ENCODE assay signal across 26 cellular contexts in the genomic region with DNA sequence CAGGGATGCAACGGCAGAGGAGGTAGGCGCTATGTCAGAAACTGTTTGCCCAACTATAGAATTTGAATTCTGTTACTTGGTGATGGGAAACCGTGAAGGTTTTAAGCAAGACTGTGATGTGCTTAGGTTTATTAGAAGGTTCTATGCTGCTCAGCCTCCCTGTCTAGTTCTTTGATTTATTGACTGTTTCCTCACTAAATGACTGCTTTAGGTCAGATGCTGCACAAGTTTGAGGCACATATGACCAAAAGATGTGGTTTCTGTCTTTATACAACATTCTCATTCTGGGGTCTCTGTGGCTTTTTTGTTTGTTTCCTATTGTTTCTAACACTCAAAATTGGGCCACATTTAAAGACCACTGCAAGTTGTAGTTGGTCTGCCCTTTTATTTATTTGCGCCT.
"Had no signal": no experiment of that assay in that cellular context is flagged by ENCODE, and none has a peak within 500 bp of the region (broad histone marks: within the 10 kb centered on the region; RNA-seq: fewer than 3 reads in every experiment).

No MANE protein-coding gene starts in this region.

- H3K27ac ChIP-seq: colonic mucosa, epithelial cell of prostate, esophagus squamous epithelium, foreskin keratinocyte, gastroesophageal sphincter, heart right ventricle, left lung, lower lobe of right lung had no signal

- H3K4me3 ChIP-seq: colonic mucosa, esophagus squamous epithelium, gastroesophageal sphincter, heart right ventricle, left lung, lower lobe of right lung, mucosa of descending colon had no signal

- H3K4me3 Mint-ChIP-seq: dendritic cell treated with granulocyte-macrophage colony-stimulating factor and Interleukin-4, amounts not matched to agents 40 ng/mL and 50 ng/mL, for 4 days; effector memory CD8-positive, alpha-beta T cell; endodermal cell; mesothelial cell of epicardium; naive B cell had no signal

- H3K36me3 ChIP-seq: colonic mucosa, esophagus squamous epithelium, gastroesophageal sphincter, heart right ventricle, left lung, lower lobe of right lung had no signal

- ATAC-seq: effector memory CD8-positive, alpha-beta T cell; esophagus mucosa; foreskin keratinocyte; gastroesophageal sphincter; heart right ventricle; left cardiac atrium; left lung; left ventricle myocardium superior; lower lobe of right lung; mucosa of descending colon had no signal

- DNase-seq: colonic mucosa; cortex of kidney; effector CD8-positive, alpha-beta T cell; effector memory CD8-positive, alpha-beta T cell; endodermal cell; erythroblast; esophagus squamous epithelium; foreskin keratinocyte; heart right ventricle; hippocampal formation; left cardiac atrium; left lung; left ventricle myocardium superior; lower lobe of right lung; mesenchymal stem cell; mucosa of descending colon; naive B cell had no signal

- H3K27me3 ChIP-seq: colonic mucosa, esophagus squamous epithelium, foreskin keratinocyte, left lung had no signal

- H3K4me1 ChIP-seq: colonic mucosa, esophagus squamous epithelium, foreskin keratinocyte, gastroesophageal sphincter, heart right ventricle, left lung, lower lobe of right lung had no signal

- H3K4me1 Mint-ChIP-seq: endodermal cell, mesothelial cell of epicardium, naive B cell had no signal

- FAIRE-seq: endometrium, frontal cortex, islet of Langerhans, keratinocyte had no signal

- H3K9me3 Mint-ChIP-seq: dendritic cell treated with granulocyte-macrophage colony-stimulating factor and Interleukin-4, amounts not matched to agents 40 ng/mL and 50 ng/mL, for 4 days; effector memory CD8-positive, alpha-beta T cell; endodermal cell; mesothelial cell of epicardium; naive B cell had no signal

- H3K9me3 ChIP-seq: colonic mucosa, esophagus squamous epithelium, gastroesophageal sphincter, heart right ventricle, left lung, lower lobe of right lung, mucosa of descending colon had no signal

- H3K27ac Mint-ChIP-seq: dendritic cell treated with granulocyte-macrophage colony-stimulating factor and Interleukin-4, amounts not matched to agents 40 ng/mL and 50 ng/mL, for 4 days; endodermal cell; mesothelial cell of epicardium; naive B cell had no signal
